Comparison of ENCODE assay signal across 9 cellular contexts in the genomic region with DNA sequence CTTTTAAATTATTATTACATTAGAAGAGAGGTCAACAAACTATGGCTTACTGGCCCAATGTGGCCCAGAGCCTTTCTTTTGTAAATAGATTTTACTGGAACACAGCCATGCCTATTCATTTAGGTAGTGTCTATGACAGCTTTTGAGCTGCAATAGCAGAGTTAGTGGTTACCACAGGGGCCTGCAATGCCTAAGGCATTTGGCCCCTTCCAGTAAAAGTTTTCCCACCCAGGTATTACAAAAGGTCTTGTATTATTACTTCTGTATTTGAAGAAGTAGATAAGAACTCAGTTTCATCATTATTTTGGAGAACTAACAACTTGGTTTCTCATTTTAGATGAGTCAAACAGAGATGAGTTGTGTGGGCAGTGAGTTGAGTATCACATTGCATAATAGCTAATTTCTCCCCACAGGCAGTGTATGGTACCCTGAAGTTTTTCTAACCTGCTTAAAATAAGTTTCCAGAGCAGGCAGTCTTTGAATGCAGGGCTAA. TPM values are rescaled to one million over a fixed set of nuclear protein-coding genes. Genes with fewer than 3 reads are reported as not detected.
DNase-seq lines count a peak whose midpoint lies in the region; ATAC-seq, FAIRE-seq and TF ChIP-seq lines count a peak whose summit lies in the region.
"Had no signal": no experiment of that assay in that cellular context is flagged by ENCODE, and none has a peak within 500 bp of the region (broad histone marks: within the 10 kb centered on the region; RNA-seq: fewer than 3 reads in every experiment).

No MANE protein-coding gene starts in this region.

- TF ChIP-seq POLR2A in suprapubic skin (IDR thresholded peaks at IDR 0.05) (no peak), uterus (IDR thresholded peaks at IDR 0.05) (no peak)

- H3K27me3 ChIP-seq in astrocyte (ENCODE audit: insufficient read depth, low read length) (no peaks in the 10 kb centered on the region), BE2C (no peaks in the 10 kb centered on the region), suprapubic skin (no peaks in the 10 kb centered on the region), uterus (no peaks in the 10 kb centered on the region)

- H3K27ac Mint-ChIP-seq in astrocyte (ENCODE audit: unreplicated experiment): no peak overlapping the region

- no peak for TF ChIP-seq EP300 in suprapubic skin (IDR thresholded peaks at IDR 0.05)

- H3K27ac ChIP-seq in astrocyte (ENCODE audit: low read depth, low read length) (no peak overlapping the region), temporal lobe (ENCODE audit: low read depth, low read length) (peak overlapping the region; percentile 41), suprapubic skin (no peak overlapping the region), uterus (no peak overlapping the region)

- H3K4me1 ChIP-seq in astrocyte (ENCODE audit: insufficient read depth, low read length) (peaks cover 21% of the 10 kb centered on the region), BE2C (no peaks in the 10 kb centered on the region; the same call in 1 of the 2 replicates), suprapubic skin (peaks cover 3% of the 10 kb centered on the region), uterus (no peaks in the 10 kb centered on the region)

- H3K4me1 Mint-ChIP-seq in astrocyte (ENCODE audit: low read depth, unreplicated experiment): peaks cover 20% of the 10 kb centered on the region

- no peak overlapping the region for H2AFZ ChIP-seq in astrocyte (ENCODE audit: low read depth, low read length)

- FAIRE-seq in astrocyte (lab: Jason Lieb, UNC): no peak

- peaks cover 3% of the 10 kb centered on the region for H3K36me3 Mint-ChIP-seq in astrocyte (ENCODE audit: low read depth, unreplicated experiment)

- H3K36me3 ChIP-seq in astrocyte (ENCODE audit: insufficient read depth, low read length) (peaks cover 30% of the 10 kb centered on the region), BE2C (peaks cover 73% of the 10 kb centered on the region), suprapubic skin (peaks cover 74% of the 10 kb centered on the region), uterus (no peaks in the 10 kb centered on the region)

- no peaks in the 10 kb centered on the region for H3K9me3 Mint-ChIP-seq in astrocyte (ENCODE audit: unreplicated experiment)
- H3K9me3 Mint-ChIP-seq: brain had no signal

- H3K9me3 ChIP-seq in astrocyte (ENCODE audit: insufficient read depth, low read depth, low read length): no peaks in the 10 kb centered on the region
- H3K9me3 ChIP-seq in BE2C: no peaks in the 10 kb centered on the region
- no peaks in the 10 kb centered on the region for H3K9me3 ChIP-seq in suprapubic skin
- H3K9me3 ChIP-seq in uterus: no peaks in the 10 kb centered on the region

- H3K4me3 ChIP-seq in astrocyte (ENCODE audit: insufficient read depth, low read depth, low read length): no peak overlapping the region
- H3K4me3 ChIP-seq in BE2C (ENCODE audit: low read depth, low read length): no peak overlapping the region
- no peak overlapping the region for H3K4me3 ChIP-seq in suprapubic skin
- H3K4me3 ChIP-seq in uterus: no peak overlapping the region

- no peak for TF ChIP-seq CTCF in astrocyte (IDR thresholded peaks at IDR 0.05; ENCODE audit: insufficient read depth, low read depth, low read length)
- no peak for TF ChIP-seq CTCF in BE2C (IDR thresholded peaks at IDR 0.05; ENCODE audit: low read depth, low read length)
- TF ChIP-seq CTCF in suprapubic skin (IDR thresholded peaks at IDR 0.05): no peak
- TF ChIP-seq CTCF in uterus (IDR thresholded peaks at IDR 0.05): no peak

- H3K4me2 ChIP-seq in astrocyte (ENCODE audit: low read length): no peak overlapping the region

- DNase-seq in AG20443 (ENCODE audit: low spot score): peak; percentile 42
- DNase-seq in astrocyte (ENCODE audit: low read depth): peak; percentile 72
- no peak for DNase-seq in BE2C
- DNase-seq in suprapubic skin (ENCODE audit: low spot score in 2 of 2): no peak
- no peak for DNase-seq in uterus

- peaks cover 52% of the 10 kb centered on the region for H4K20me1 ChIP-seq in astrocyte (ENCODE audit: insufficient read depth, low read length)

- no peak overlapping the region for H3K9ac ChIP-seq in astrocyte (ENCODE audit: low read length)

- intact Hi-C loops in uterus (cut with DNase I; ENCODE audit: low total_unique reads): no loop called here

- peaks cover 55% of the 10 kb centered on the region for H3K79me2 ChIP-seq in astrocyte (ENCODE audit: insufficient read depth, low read length)

- ATAC-seq in GM19395 (IDR thresholded peaks at IDR 0.05; ENCODE audit: unreplicated experiment): peak; percentile 97
- ATAC-seq in HG03354 (IDR thresholded peaks at IDR 0.05; ENCODE audit: poor library complexity, severe bottlenecking, unreplicated experiment): peak; percentile 97

- H3K27me3 Mint-ChIP-seq in astrocyte (ENCODE audit: low read depth, unreplicated experiment): no peaks in the 10 kb centered on the region
- H3K27me3 Mint-ChIP-seq: brain had no signal

- peak overlapping the region; percentile 41 for H3K4me3 Mint-ChIP-seq in astrocyte (ENCODE audit: unreplicated experiment)
- H3K4me3 Mint-ChIP-seq: brain had no signal

RNA-seq across cellular contexts. Expression of gene MTRR, which starts 9.5 kb away (rescaled TPM):
- total RNA-seq in astrocyte (32.2 and 38.5 TPM in 2 replicates), temporal lobe (24.6 TPM), suprapubic skin (10 to 100 TPM; 33.5 to 51.2 (median 38.4) TPM), uterus (10 to 100 TPM; 18.8 to 51.5 (median 33.2) TPM)
- 67.3 TPM for polyA plus RNA-seq in BE2C (2012; ENCODE audit: insufficient read depth, insufficient read length, low read depth)

RNA-seq across cellular contexts. Expression of gene FASTKD3, which starts 9.6 kb away (rescaled TPM):
- 8.1 and 10.7 TPM in 2 replicates for total RNA-seq in astrocyte
- 13.3 TPM for total RNA-seq in temporal lobe
- polyA plus RNA-seq in BE2C (2012; ENCODE audit: insufficient read depth, insufficient read length, low read depth): 12.6 TPM
- 10 to 100 TPM in 2 of 4 donors, 1 to 10 TPM in 2; 7.6 to 13.7 (median 10.1) TPM for total RNA-seq in suprapubic skin
- 10 to 100 TPM in 1 of 4 donors, 1 to 10 TPM in 3; 3.3 to 20.2 (median 8.7) TPM for total RNA-seq in uterus

RNA-seq across cellular contexts. Expression of gene CFAP90, which starts 27.5 kb away (rescaled TPM):
- 0.64 and 0.84 TPM in 2 replicates for total RNA-seq in astrocyte
- 2.7 TPM for total RNA-seq in temporal lobe
- polyA plus RNA-seq in BE2C (2012; ENCODE audit: insufficient read depth, insufficient read length, low read depth): not detected
- 1 to 10 TPM in 1 of 4 donors, not detected in 3; 1.4 TPM for total RNA-seq in suprapubic skin
- 1 to 10 TPM in 1 of 4 donors, under 1 TPM in 1, not detected in 2; 0.88 to 1.7 TPM for total RNA-seq in uterus

Comparison
In these comparisons a context has a peak if more than half of its experiments do, and no peak if none do; other contexts are left out.
1. DNase-seq: peak in AG20443 (single experiment) and astrocyte (single experiment); none in BE2C (single experiment), suprapubic skin (0 of 2) and uterus (0 of 2).